7 cellular contexts compared by ENCODE assay signal in the genomic region with DNA sequence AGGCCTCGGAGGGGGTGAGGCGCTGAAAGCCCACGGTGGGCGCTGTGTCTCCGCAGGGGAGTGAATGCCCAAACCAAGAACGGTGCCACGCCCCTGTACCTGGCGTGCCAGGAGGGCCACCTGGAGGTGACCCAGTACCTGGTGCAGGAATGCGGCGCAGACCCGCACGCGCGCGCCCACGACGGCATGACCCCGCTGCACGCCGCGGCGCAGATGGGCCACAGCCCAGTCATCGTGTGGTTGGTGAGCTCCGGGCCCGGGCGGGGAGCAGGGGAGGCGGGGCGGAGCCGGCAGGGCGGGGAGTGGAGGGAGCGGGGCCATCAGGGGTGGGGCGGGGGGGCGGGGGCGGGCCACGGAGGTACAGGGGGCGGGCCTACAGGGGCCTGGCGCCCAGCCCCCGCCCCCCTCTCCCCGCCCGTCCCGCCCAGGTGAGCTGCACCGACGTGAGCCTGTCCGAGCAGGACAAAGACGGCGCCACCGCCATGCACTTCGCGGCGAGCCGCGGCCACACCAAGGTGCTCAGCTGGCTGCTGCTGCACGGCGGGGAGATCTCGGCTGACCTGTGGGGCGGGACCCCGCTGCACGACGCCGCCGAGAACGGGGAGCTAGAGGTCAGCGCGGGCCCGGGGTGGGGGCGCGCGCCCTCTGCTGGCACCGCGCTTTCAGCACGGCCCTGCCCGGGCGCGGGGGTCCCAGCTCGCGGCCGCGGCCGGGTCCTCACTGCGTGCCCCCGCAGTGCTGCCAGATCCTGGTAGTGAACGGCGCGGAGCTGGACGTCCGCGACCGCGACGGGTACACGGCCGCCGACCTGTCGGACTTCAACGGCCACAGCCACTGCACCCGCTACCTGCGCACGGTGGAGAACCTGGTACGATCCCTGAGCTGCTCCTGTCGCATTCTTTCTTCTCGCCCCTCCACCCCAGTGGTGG. TPM values are rescaled to one million over a fixed set of nuclear protein-coding genes. Genes with fewer than 3 reads are reported as not detected.
A peak's percentile ranks its signal among the peaks of the same experiment; 100 is the strongest.
DNase-seq lines count a peak whose midpoint lies in the region; ATAC-seq and TF ChIP-seq lines count a peak whose summit lies in the region.

No MANE protein-coding gene starts in this region.

- TF ChIP-seq CTCF in fibroblast of villous mesenchyme (IDR thresholded peaks at IDR 0.05; ENCODE audit: insufficient read depth, low read depth, low read length) (peak; percentile 3), smooth muscle cell (IDR thresholded peaks at IDR 0.05; ENCODE audit: borderline replicate concordance, insufficient read depth, poor library complexity, severe bottlenecking) (peak; percentile 35)

- DNase-seq in NCI-H460 (ENCODE audit: extremely low read depth, low read depth), result peak; percentile 45
- DNase-seq in activated T-cell treated with anti-CD3 and anti-CD28 coated beads for 4 hours, result peak; percentile 58
- no peak for DNase-seq in fibroblast of villous mesenchyme (ENCODE audit: low read depth)
- DNase-seq in smooth muscle cell (lab: John Stamatoyannopoulos, UW; ENCODE audit: unreplicated experiment), result no peak
- no peak for DNase-seq in Ammon's horn (ENCODE audit: low spot score)
- no peak for DNase-seq in cerebellum (ENCODE audit: low spot score)

- no peak overlapping the region for H2AFZ ChIP-seq in smooth muscle cell (ENCODE audit: low read depth)

- no peaks in the 10 kb centered on the region for H3K4me1 ChIP-seq in smooth muscle cell (ENCODE audit: low read depth)

- H3K9me3 ChIP-seq in smooth muscle cell (replicated peaks; ENCODE audit: low read depth), result no peaks in the 10 kb centered on the region

- no peaks in the 10 kb centered on the region for H3K79me2 ChIP-seq in smooth muscle cell (ENCODE audit: low read depth)

- no peaks in the 10 kb centered on the region for H3K36me3 ChIP-seq in smooth muscle cell (ENCODE audit: low read depth)

- H3F3A ChIP-seq in smooth muscle cell (ENCODE audit: low read depth), result no peaks in the 10 kb centered on the region

- no peaks in the 10 kb centered on the region for H4K20me1 ChIP-seq in smooth muscle cell (ENCODE audit: low read depth)

- no peak overlapping the region for H3K4me3 ChIP-seq in fibroblast of villous mesenchyme (ENCODE audit: low read depth, low read length)
- H3K4me3 ChIP-seq in smooth muscle cell, result peak overlapping the region; percentile 31

- peaks cover 25% of the 10 kb centered on the region for H3K27me3 ChIP-seq in smooth muscle cell (ENCODE audit: low read depth)

- no peak overlapping the region for H3K9ac ChIP-seq in smooth muscle cell (ENCODE audit: low read depth)

- WGBS in smooth muscle cell (ENCODE audit: low lambda C conversion rate), result 14% methylated on average over 52 of the region's 101 CpGs

- peak; percentile 57 for ATAC-seq in GM18502 (IDR thresholded peaks at IDR 0.05; ENCODE audit: poor library complexity, unreplicated experiment)

- H3K4me2 ChIP-seq in smooth muscle cell, result peak overlapping the region; percentile 69

- H3K27ac ChIP-seq in smooth muscle cell (ENCODE audit: low read depth), result no peak overlapping the region

RNA-seq across cellular contexts. Expression of gene ESPN, which starts 15.9 kb away (rescaled TPM):
- 0.17 TPM in 1 of 2 replicates, not detected in the other for total RNA-seq in NCI-H460 (2014; rRNA removed; shearing (Covaris generic))
- 0.58 and 1.1 TPM in 2 replicates for polyA plus RNA-seq in NCI-H460 (2014; cell fraction: nucleus; rRNA removed)
- total RNA-seq in fibroblast of villous mesenchyme, result not detected in 2 replicates
- total RNA-seq in smooth muscle cell, result not detected in 2 replicates
- polyA plus RNA-seq in smooth muscle cell, result 1.1 and 2.6 TPM in 2 replicates
- total RNA-seq in cerebellum, result 0.18 TPM

RNA-seq across cellular contexts. Expression of gene HES2, which starts 20.7 kb away (rescaled TPM):
- 0.57 and 1.0 TPM in 2 replicates for total RNA-seq in NCI-H460 (2014; rRNA removed; shearing (Covaris generic))
- polyA plus RNA-seq in NCI-H460 (2014; cell fraction: nucleus; rRNA removed), result 0.15 TPM in 1 of 2 replicates, not detected in the other
- total RNA-seq in fibroblast of villous mesenchyme, result 0.43 TPM in 1 of 2 replicates, not detected in the other
- total RNA-seq in smooth muscle cell, result 4.6 and 5.6 TPM in 2 replicates
- 1.7 and 11.1 TPM in 2 replicates for polyA plus RNA-seq in smooth muscle cell
- 0.18 TPM for total RNA-seq in cerebellum

RNA-seq across cellular contexts. Expression of gene TNFRSF25, which starts 25.5 kb away (rescaled TPM):
- 3.3 and 4.2 TPM in 2 replicates for total RNA-seq in NCI-H460 (2014; rRNA removed; shearing (Covaris generic))
- 25.3 and 25.6 TPM in 2 replicates for polyA plus RNA-seq in NCI-H460 (2014; cell fraction: nucleus; rRNA removed)
- total RNA-seq in fibroblast of villous mesenchyme (2.9 and 3.9 TPM in 2 replicates), smooth muscle cell (9.6 and 19.8 TPM in 2 replicates), cerebellum (9.5 TPM)
- 10.1 and 17.7 TPM in 2 replicates for polyA plus RNA-seq in smooth muscle cell

RNA-seq across cellular contexts. Expression of gene ACOT7, which starts 46.9 kb away (rescaled TPM):
- 22.5 and 24.4 TPM in 2 replicates for total RNA-seq in NCI-H460 (2014; rRNA removed; shearing (Covaris generic))
- polyA plus RNA-seq in NCI-H460 (2014; cell fraction: nucleus; rRNA removed), result 22.7 and 39.5 TPM in 2 replicates
- total RNA-seq in fibroblast of villous mesenchyme, result 16.1 and 17.3 TPM in 2 replicates
- total RNA-seq in smooth muscle cell, result 16.4 and 19.5 TPM in 2 replicates
- 53.6 and 53.8 TPM in 2 replicates for polyA plus RNA-seq in smooth muscle cell
- total RNA-seq in cerebellum, result 23.2 TPM

RNA-seq across cellular contexts. Expression of gene PLEKHG5, which starts 51.0 kb away (rescaled TPM):
- 3.4 and 3.6 TPM in 2 replicates for total RNA-seq in NCI-H460 (2014; rRNA removed; shearing (Covaris generic))
- polyA plus RNA-seq in NCI-H460 (2014; cell fraction: nucleus; rRNA removed), result 9.3 and 13.3 TPM in 2 replicates
- 7.4 and 11.2 TPM in 2 replicates for total RNA-seq in fibroblast of villous mesenchyme
- 14.5 and 16.1 TPM in 2 replicates for total RNA-seq in smooth muscle cell
- 10.6 and 17.8 TPM in 2 replicates for polyA plus RNA-seq in smooth muscle cell
- 13.5 TPM for total RNA-seq in cerebellum

Comparison
In these comparisons a context has a peak if more than half of its experiments do, and no peak if none do; other contexts are left out.
1. DNase-seq: peak in NCI-H460 (single experiment) and activated T-cell treated with anti-CD3 and anti-CD28 coated beads for 4 hours (single experiment); none in fibroblast of villous mesenchyme (single experiment), smooth muscle cell (single experiment), Ammon's horn (single experiment) and cerebellum (single experiment).